18 cellular contexts compared by ENCODE assay signal in genomic region chr17:67276075-67276474, GRCh38. TPM values are rescaled to one million over a fixed set of nuclear protein-coding genes. Genes with fewer than 3 reads are reported as not detected.
DNase-seq lines count a peak whose midpoint lies in the region; ATAC-seq and TF ChIP-seq lines count a peak whose summit lies in the region.
"Had no signal": no experiment of that assay in that cellular context is flagged by ENCODE, and none has a peak within 500 bp of the region (broad histone marks: within the 10 kb centered on the region; RNA-seq: fewer than 3 reads in every experiment).

No MANE protein-coding gene starts in this region.

- TF ChIP-seq CTCF in VCaP (conservative IDR thresholded peaks at IDR 0.05): peak; percentile 71
- no peak for TF ChIP-seq CTCF in right atrium auricular region (IDR thresholded peaks at IDR 0.05)

- H3K9me3 Mint-ChIP-seq in stimulated activated naive CD8-positive, alpha-beta T cell treated with anti-CD3 and anti-CD28 coated beads, Interleukin-15, amount 100 ng/mL, for 72 hours: no peaks in the 10 kb centered on the region
- H3K9me3 Mint-ChIP-seq in activated naive CD4-positive, alpha-beta T cell treated with anti-CD3 and anti-CD28 coated beads, Interleukin-2, amount 10 ng/mL, durations not matched to agents 7 days and 5 days: no peaks in the 10 kb centered on the region
- H3K9me3 Mint-ChIP-seq: activated B cell treated with CpG ODN at 0.5 μM for 24 hours; activated naive CD4-positive, alpha-beta T cell treated with anti-CD3 and anti-CD28 coated beads, Interleukin-2, amount 50 U/mL, for 72 hours; central memory CD8-positive, alpha-beta T cell; naive thymus-derived CD4-positive, alpha-beta T cell had no signal

- CTCF ChIA-PET in activated naive CD4-positive, alpha-beta T cell treated with anti-CD3 and anti-CD28 coated beads, Interleukin-2, amount 10 ng/mL, durations not matched to agents 7 days and 5 days (lab: Charles Lee): interaction anchor here (1.2 kb wide), 1 partner anchor 17 kb away, joined by 3 read pairs; no protein-coding TSS in a partner anchor

- H3K27ac Mint-ChIP-seq in stimulated activated naive CD8-positive, alpha-beta T cell treated with anti-CD3 and anti-CD28 coated beads, Interleukin-15, amount 100 ng/mL, for 72 hours: no peak overlapping the region
- H3K27ac Mint-ChIP-seq in activated naive CD4-positive, alpha-beta T cell treated with anti-CD3 and anti-CD28 coated beads, Interleukin-2, amount 10 ng/mL, durations not matched to agents 7 days and 5 days: no peak overlapping the region
- H3K27ac Mint-ChIP-seq: activated B cell treated with CpG ODN at 0.5 μM for 24 hours; activated naive CD4-positive, alpha-beta T cell treated with anti-CD3 and anti-CD28 coated beads, Interleukin-2, amount 50 U/mL, for 72 hours; naive thymus-derived CD4-positive, alpha-beta T cell had no signal

- H3K27me3 Mint-ChIP-seq in stimulated activated naive CD8-positive, alpha-beta T cell treated with anti-CD3 and anti-CD28 coated beads, Interleukin-15, amount 100 ng/mL, for 72 hours: no peaks in the 10 kb centered on the region
- peaks cover 8% of the 10 kb centered on the region for H3K27me3 Mint-ChIP-seq in activated naive CD4-positive, alpha-beta T cell treated with anti-CD3 and anti-CD28 coated beads, Interleukin-2, amount 10 ng/mL, durations not matched to agents 7 days and 5 days
- H3K27me3 Mint-ChIP-seq: central memory CD8-positive, alpha-beta T cell; naive thymus-derived CD4-positive, alpha-beta T cell had no signal

- DNase-seq in DMS53 (lab: John Stamatoyannopoulos, UW) (peak; percentile 49), NCI-H524 (lab: John Stamatoyannopoulos, UW) (peak; percentile 31 to 60), iPS-NIHi7 (ENCODE audit: extremely low spot score) (peak; percentile 69), right atrium auricular region (ENCODE audit: low spot score) (no peak)
- no peak for DNase-seq in activated CD4-positive, CD25-positive, alpha-beta regulatory T cell (lab: John Stamatoyannopoulos, UW)
- DNase-seq in stimulated activated naive CD8-positive, alpha-beta T cell treated with anti-CD3 and anti-CD28 coated beads, Interleukin-15, amount 100 ng/mL, for 72 hours: no peak
- no peak for DNase-seq in activated naive CD4-positive, alpha-beta T cell treated with anti-CD3 and anti-CD28 coated beads, Interleukin-2, amount 10 ng/mL, durations not matched to agents 7 days and 5 days
- DNase-seq: activated B cell treated with CpG ODN at 0.5 μM for 24 hours; left lung; naive thymus-derived CD4-positive, alpha-beta T cell; NCI-H1436; NCI-H510A; stimulated activated CD8-positive, alpha-beta memory T cell treated with anti-CD3 and anti-CD28 coated beads, Interleukin-4, amount 100 ng/mL, for 48 hours had no signal

- ATAC-seq in stimulated activated naive CD8-positive, alpha-beta T cell treated with anti-CD3 and anti-CD28 coated beads, Interleukin-15, amount 100 ng/mL, for 72 hours: no peak
- ATAC-seq: activated naive CD4-positive, alpha-beta T cell treated with anti-CD3 and anti-CD28 coated beads, Interleukin-2, amount 50 U/mL, for 72 hours; heart left ventricle; left lung; naive thymus-derived CD4-positive, alpha-beta T cell had no signal

- H3K4me3 Mint-ChIP-seq in stimulated activated naive CD8-positive, alpha-beta T cell treated with anti-CD3 and anti-CD28 coated beads, Interleukin-15, amount 100 ng/mL, for 72 hours: no peak overlapping the region
- H3K4me3 Mint-ChIP-seq in activated naive CD4-positive, alpha-beta T cell treated with anti-CD3 and anti-CD28 coated beads, Interleukin-2, amount 10 ng/mL, durations not matched to agents 7 days and 5 days: no peak overlapping the region
- H3K4me3 Mint-ChIP-seq: activated B cell treated with CpG ODN at 0.5 μM for 24 hours; central memory CD8-positive, alpha-beta T cell; naive thymus-derived CD4-positive, alpha-beta T cell had no signal

- no peaks in the 10 kb centered on the region for H3K36me3 Mint-ChIP-seq in activated naive CD4-positive, alpha-beta T cell treated with anti-CD3 and anti-CD28 coated beads, Interleukin-2, amount 10 ng/mL, durations not matched to agents 7 days and 5 days
- H3K36me3 Mint-ChIP-seq: activated naive CD4-positive, alpha-beta T cell treated with anti-CD3 and anti-CD28 coated beads, Interleukin-2, amount 50 U/mL, for 72 hours; naive thymus-derived CD4-positive, alpha-beta T cell had no signal

- no peaks in the 10 kb centered on the region for H3K27me3 ChIP-seq in right atrium auricular region
- H3K27me3 ChIP-seq: heart left ventricle, left lung, thyroid gland had no signal

- no peaks in the 10 kb centered on the region for H3K9me3 ChIP-seq in right atrium auricular region
- H3K9me3 ChIP-seq: heart left ventricle, left lung, thyroid gland had no signal

- H3K4me3 ChIP-seq in right atrium auricular region: no peak overlapping the region
- H3K4me3 ChIP-seq: heart left ventricle, left lung, thyroid gland had no signal

- no peaks in the 10 kb centered on the region for H3K36me3 ChIP-seq in right atrium auricular region
- H3K36me3 ChIP-seq: heart left ventricle, left lung, thyroid gland had no signal

- no peaks in the 10 kb centered on the region for H3K4me1 Mint-ChIP-seq in stimulated activated naive CD8-positive, alpha-beta T cell treated with anti-CD3 and anti-CD28 coated beads, Interleukin-15, amount 100 ng/mL, for 72 hours
- H3K4me1 Mint-ChIP-seq in activated naive CD4-positive, alpha-beta T cell treated with anti-CD3 and anti-CD28 coated beads, Interleukin-2, amount 10 ng/mL, durations not matched to agents 7 days and 5 days: no peaks in the 10 kb centered on the region
- H3K4me1 Mint-ChIP-seq: activated B cell treated with CpG ODN at 0.5 μM for 24 hours; naive thymus-derived CD4-positive, alpha-beta T cell had no signal

- H3K4me1 ChIP-seq in right atrium auricular region: no peaks in the 10 kb centered on the region
- H3K4me1 ChIP-seq: left lung, thyroid gland had no signal

- no peak overlapping the region for H3K27ac ChIP-seq in VCaP
- H3K27ac ChIP-seq in right atrium auricular region: no peak overlapping the region
- H3K27ac ChIP-seq: heart left ventricle, left lung, thyroid gland had no signal

RNA-seq across cellular contexts. Expression of gene HELZ, which starts 31.1 kb away (rescaled TPM):
- total RNA-seq in right atrium auricular region: 10 to 100 TPM; 25.2 to 29.1 TPM

Comparison
In these comparisons a context has a peak if more than half of its experiments do, and no peak if none do; other contexts are left out.
1. DNase-seq: peak in DMS53 (single experiment), NCI-H524 (2 of 2) and iPS-NIHi7 (single experiment); none in activated CD4-positive, CD25-positive, alpha-beta regulatory T cell (0 of 4), stimulated activated naive CD8-positive, alpha-beta T cell treated with anti-CD3 and anti-CD28 coated beads, Interleukin-15, amount 100 ng/mL, for 72 hours (0 of 2), activated naive CD4-positive, alpha-beta T cell treated with anti-CD3 and anti-CD28 coated beads, Interleukin-2, amount 10 ng/mL, durations not matched to agents 7 days and 5 days (single experiment) and right atrium auricular region (single experiment).